In the genomic region with DNA sequence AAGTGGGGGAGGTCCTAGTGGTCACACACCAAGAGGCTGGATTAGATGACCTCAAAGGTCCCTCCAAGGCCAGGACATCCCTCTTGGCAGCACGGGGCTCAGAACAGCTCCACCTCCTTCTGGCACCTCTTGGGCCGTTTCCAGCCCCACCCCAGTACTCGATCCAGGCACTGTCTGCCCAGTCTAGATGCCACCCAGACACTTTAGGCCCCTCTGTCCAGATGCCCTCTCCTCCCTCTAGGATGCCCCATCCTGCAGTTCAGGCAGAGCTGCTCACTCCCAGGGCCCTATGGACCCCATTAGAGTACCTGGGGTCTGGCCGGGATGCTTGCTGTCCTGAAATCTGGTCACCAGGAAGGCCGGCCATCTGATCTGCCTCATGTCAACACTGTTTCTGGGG, we compare ENCODE assay signal across 1 cellular context.
TF ChIP-seq lines count a peak whose summit lies in the region.

No MANE protein-coding gene starts in this region.

TF ChIP-seq in IMR-90, 13 proteins besides CTCF, POLR2A, EP300 and RAD21:
- TF ChIP-seq CEBPB (IDR thresholded peaks at IDR 0.05; ENCODE audit: low read depth, low read length): no peak
- TF ChIP-seq, protein P1, sequence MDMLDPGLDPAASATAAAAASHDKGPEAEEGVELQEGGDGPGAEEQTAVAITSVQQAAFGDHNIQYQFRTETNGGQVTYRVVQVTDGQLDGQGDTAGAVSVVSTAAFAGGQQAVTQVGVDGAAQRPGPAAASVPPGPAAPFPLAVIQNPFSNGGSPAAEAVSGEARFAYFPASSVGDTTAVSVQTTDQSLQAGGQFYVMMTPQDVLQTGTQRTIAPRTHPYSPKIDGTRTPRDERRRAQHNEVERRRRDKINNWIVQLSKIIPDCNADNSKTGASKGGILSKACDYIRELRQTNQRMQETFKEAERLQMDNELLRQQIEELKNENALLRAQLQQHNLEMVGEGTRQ (IDR thresholded peaks at IDR 0.05; ENCODE audit: low read depth, low read length): no peak
- TF ChIP-seq BHLHE40 (IDR thresholded peaks at IDR 0.05; ENCODE audit: low read depth, low read length): no peak
- TF ChIP-seq NFE2L2 (IDR thresholded peaks at IDR 0.05; ENCODE audit: low read depth, low read length): no peak
- no peak for TF ChIP-seq SMC3 (IDR thresholded peaks at IDR 0.05; ENCODE audit: low read depth, low read length)
- TF ChIP-seq MAZ (IDR thresholded peaks at IDR 0.05; ENCODE audit: borderline replicate concordance, low read depth, low read length): no peak
- no peak for TF ChIP-seq RFX5 (IDR thresholded peaks at IDR 0.05; ENCODE audit: low read depth, low read length)
- TF ChIP-seq, protein P2, sequence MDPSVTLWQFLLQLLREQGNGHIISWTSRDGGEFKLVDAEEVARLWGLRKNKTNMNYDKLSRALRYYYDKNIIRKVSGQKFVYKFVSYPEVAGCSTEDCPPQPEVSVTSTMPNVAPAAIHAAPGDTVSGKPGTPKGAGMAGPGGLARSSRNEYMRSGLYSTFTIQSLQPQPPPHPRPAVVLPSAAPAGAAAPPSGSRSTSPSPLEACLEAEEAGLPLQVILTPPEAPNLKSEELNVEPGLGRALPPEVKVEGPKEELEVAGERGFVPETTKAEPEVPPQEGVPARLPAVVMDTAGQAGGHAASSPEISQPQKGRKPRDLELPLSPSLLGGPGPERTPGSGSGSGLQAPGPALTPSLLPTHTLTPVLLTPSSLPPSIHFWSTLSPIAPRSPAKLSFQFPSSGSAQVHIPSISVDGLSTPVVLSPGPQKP (IDR thresholded peaks at IDR 0.05; ENCODE audit: borderline replicate concordance, low read depth, low read length): no peak
- TF ChIP-seq MAFK (IDR thresholded peaks at IDR 0.05; ENCODE audit: low read depth, low read length): no peak
- no peak for TF ChIP-seq MXI1 (IDR thresholded peaks at IDR 0.05; ENCODE audit: borderline replicate concordance, low read depth, low read length)
TF ChIP-seq in IMR-90: peak in this region for 0.
